ENCODE assay signal across 20 cellular contexts in genomic region chr3:194995922-194996321, GRCh38.
DNase-seq lines count a peak whose midpoint lies in the region; ATAC-seq and TF ChIP-seq lines count a peak whose summit lies in the region.
"Had no signal": no experiment of that assay in that cellular context is flagged by ENCODE, and none has a peak within 500 bp of the region (broad histone marks: within the 10 kb centered on the region; RNA-seq: fewer than 3 reads in every experiment).

No MANE protein-coding gene starts in this region.

- no peaks in the 10 kb centered on the region for H3K36me3 ChIP-seq in sigmoid colon
- H3K36me3 ChIP-seq: BE2C, HAP-1 had no signal

- H3K14ac ChIP-seq in H9 (ENCODE audit: insufficient read depth, low read length), result no peak overlapping the region

- no peak for TF ChIP-seq EP300 in sigmoid colon (IDR thresholded peaks at IDR 0.05)

- no peak overlapping the region for H3K4ac ChIP-seq in H9 (ENCODE audit: low read depth, low read length)

- H3K9me3 ChIP-seq in H9 (ENCODE audit: control insufficient read depth, low read depth, low read length) (no peaks in the 10 kb centered on the region), sigmoid colon (no peaks in the 10 kb centered on the region)
- H3K9me3 ChIP-seq: BE2C, HAP-1 had no signal

- H3K9me3 Mint-ChIP-seq in H9, result no peaks in the 10 kb centered on the region; a peak in 1 of 5 replicates

- H4K8ac ChIP-seq in H9 (replicated peaks; ENCODE audit: insufficient read length, low read depth, low read length), result no peak overlapping the region

- no peak overlapping the region for H3K4me2 ChIP-seq in H9 (ENCODE audit: insufficient read depth, insufficient read length, low read length)
- H3K4me2 ChIP-seq: PC-9 had no signal

- no peak overlapping the region for H2BK15ac ChIP-seq in H9 (ENCODE audit: low read depth, low read length)

- no CpG with 5 or more reads among the region's 12 CpGs for WGBS in H9 (ENCODE audit: extremely low coverage, insufficient read length, low lambda C conversion rate)
- 86 to 88% methylated on average over 12 of the region's 12 CpGs for WGBS in sigmoid colon, 2 donors

- H3K4me1 Mint-ChIP-seq in H9, result peaks cover 0 to 2% of the 10 kb centered on the region in 2 experiments; a peak in 1 of 4 replicates

- no peaks in the 10 kb centered on the region for H3K23me2 ChIP-seq in H9 (ENCODE audit: insufficient read length, low read depth, low read length, poor library complexity, severe bottlenecking)

- H3K79me1 ChIP-seq in H9 (ENCODE audit: insufficient read depth, low read depth, low read length, poor library complexity, severe bottlenecking), result no peaks in the 10 kb centered on the region

- intact Hi-C loops in sigmoid colon (cut with DNase I), result no loop called here

- no peak overlapping the region for H3K23ac ChIP-seq in H9 (ENCODE audit: insufficient read length, low read depth, low read length)

- TF ChIP-seq POLR2A in sigmoid colon (IDR thresholded peaks at IDR 0.05), result no peak

- H3T11ph ChIP-seq in H9 (ENCODE audit: low read length), result no peak overlapping the region

- no peak overlapping the region for H3K56ac ChIP-seq in H9 (ENCODE audit: insufficient read length, low read depth, low read length)

- H2AFZ ChIP-seq in H9 (ENCODE audit: low read length), result no peak overlapping the region
- H2AFZ ChIP-seq: PC-9 had no signal

- no peak overlapping the region for H2BK20ac ChIP-seq in H9 (ENCODE audit: low read depth, low read length, poor library complexity, severe bottlenecking)

- H2BK5ac ChIP-seq in H9 (ENCODE audit: insufficient read length, low read length), result no peak overlapping the region

- no peak overlapping the region for H2AK5ac ChIP-seq in H9 (ENCODE audit: insufficient read length, low read length)

- H3K18ac ChIP-seq in H9 (ENCODE audit: insufficient read length, low read depth, low read length), result no peak overlapping the region

- H3K4me3 ChIP-seq in sigmoid colon, result no peak overlapping the region
- H3K4me3 ChIP-seq: HAP-1, PC-9 had no signal

- peaks cover 12% of the 10 kb centered on the region for H3K27me3 Mint-ChIP-seq in H9 (ENCODE audit: low read depth)

- no peaks in the 10 kb centered on the region for H4K20me1 ChIP-seq in H9 (ENCODE audit: control insufficient read depth, insufficient read depth, insufficient read length)

- DNase-seq in G401 (ENCODE audit: low spot score) (peak; percentile 43), H9 (peak; percentile 25), left lobe of liver (ENCODE audit: low spot score) (peak; percentile 35), sigmoid colon (peak; percentile 26)
- DNase-seq: BE2C, DMS53, GF-D8, KG1, NCI-H1092, NCI-H1436, NCI-H187 treated with DMSO at 0.1 percent for 48 hours, NCI-H2107, NCI-H510A, PC-9, RPMI8226 had no signal

- H3K4me1 ChIP-seq in H9 (ENCODE audit: insufficient read depth, low read length) (no peaks in the 10 kb centered on the region), sigmoid colon (no peaks in the 10 kb centered on the region)
- H3K4me1 ChIP-seq: HAP-1 had no signal

- no peak for ATAC-seq in left lobe of liver
- ATAC-seq in esophagus mucosa, result no peak
- ATAC-seq in GM18519 (IDR thresholded peaks at IDR 0.05; ENCODE audit: low FRiP score, unreplicated experiment), result no peak
- no peak for ATAC-seq in HG02884 (IDR thresholded peaks at IDR 0.05; ENCODE audit: unreplicated experiment)
- ATAC-seq: SK-N-SH treated with all-trans-retinoic acid at 6 μM for 48 hours had no signal

- H4K5ac ChIP-seq in H9 (ENCODE audit: insufficient read length, low read depth, low read length), result no peak overlapping the region

- no peak overlapping the region for H2BK120ac ChIP-seq in H9 (ENCODE audit: low read depth, low read length, poor library complexity, severe bottlenecking)

- H3K4me3 Mint-ChIP-seq in H9, result no peak overlapping the region

- no peak overlapping the region for H3K9ac ChIP-seq in H9 (ENCODE audit: extremely low read depth, insufficient read length, low read length)

- H3K27me3 ChIP-seq in H9 (ENCODE audit: insufficient read depth, low read length), result no peaks in the 10 kb centered on the region
- no peaks in the 10 kb centered on the region for H3K27me3 ChIP-seq in sigmoid colon
- H3K27me3 ChIP-seq: BE2C had no signal

- no peak overlapping the region for H3K27ac ChIP-seq in H9 (ENCODE audit: insufficient read length, low read depth, low read length)
- H3K27ac ChIP-seq in sigmoid colon, result no peak overlapping the region
- H3K27ac ChIP-seq: PC-9 had no signal

- H3K79me2 ChIP-seq in H9 (ENCODE audit: insufficient read depth, low read length), result no peaks in the 10 kb centered on the region

- H4K91ac ChIP-seq in H9 (ENCODE audit: insufficient read length, low read depth, low read length), result no peak overlapping the region

- TF ChIP-seq CTCF in H9 (conservative IDR thresholded peaks at IDR 0.05) (no peak), sigmoid colon (IDR thresholded peaks at IDR 0.05) (no peak)

- no peaks in the 10 kb centered on the region for H3K36me3 Mint-ChIP-seq in H9 (ENCODE audit: insufficient read depth in 1 of 3, low read depth in 3 of 3)

- H2BK12ac ChIP-seq in H9 (ENCODE audit: insufficient read length, low read depth, low read length), result no peak overlapping the region

- in situ Hi-C loops in G401 (cut with HindIII; ENCODE audit: low sequenced_read_pairs), result no loop called here

- H3K27ac Mint-ChIP-seq in H9, result no peak overlapping the region
